ENCODE assay signal across 8 cellular contexts in the genomic region with DNA sequence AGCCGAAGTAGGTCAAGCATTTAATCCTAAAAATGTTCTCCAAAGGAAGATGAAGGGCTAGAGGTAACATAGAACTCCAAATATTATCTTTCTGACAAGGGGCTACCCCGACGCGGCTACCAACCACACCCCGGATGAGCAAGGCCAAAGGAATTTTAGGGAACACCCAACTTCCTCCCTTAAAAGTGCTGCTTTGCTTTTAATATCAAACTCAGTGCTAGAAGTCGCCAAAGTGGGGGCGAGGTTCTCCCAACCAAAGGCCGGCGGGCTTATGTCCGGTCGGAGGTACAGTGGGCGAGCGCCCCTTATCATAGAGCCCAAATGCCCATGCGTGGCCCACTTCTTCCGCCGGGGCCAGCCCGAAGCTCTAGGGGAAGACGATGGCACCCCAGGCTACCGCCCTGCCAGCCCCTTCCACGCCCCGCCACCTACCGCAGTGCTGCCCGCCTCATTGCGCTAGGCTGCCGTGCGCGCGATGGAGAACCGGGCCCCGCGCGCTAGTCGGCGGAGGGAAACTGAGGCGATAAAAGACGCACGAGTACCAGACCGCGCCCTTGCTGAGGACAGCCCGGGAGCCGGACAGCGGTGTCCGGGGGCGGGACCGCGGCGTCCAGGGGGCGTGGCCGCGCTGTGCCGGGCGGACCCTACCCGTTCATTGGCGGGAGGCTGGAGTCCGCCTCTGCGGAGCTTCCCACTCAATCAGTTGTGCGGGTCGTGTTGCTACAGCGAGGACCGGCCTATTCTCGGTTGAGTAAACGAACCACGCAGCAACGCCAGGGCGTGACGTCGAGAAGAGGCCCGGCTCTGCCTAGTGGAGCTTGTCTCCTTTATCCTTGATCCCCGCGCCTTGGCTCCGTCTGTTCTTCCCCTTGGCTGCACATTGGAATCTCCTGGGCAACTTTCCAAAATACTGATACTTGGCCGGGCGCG. TPM values are rescaled to one million over a fixed set of nuclear protein-coding genes. Genes with fewer than 3 reads are reported as not detected.
DNase-seq lines count a peak whose midpoint lies in the region; ATAC-seq and TF ChIP-seq lines count a peak whose summit lies in the region.

Gene ACOT9, minus strand, starts transcription at position 584 of the 930 bp plus-strand sequence. Its CDS starts 132 bp downstream, at position 452.

- H3K27ac Mint-ChIP-seq in nephron: peak within 1 kb of the TSS; percentile 90 to 97 (median 91)
- H3K27ac Mint-ChIP-seq in stimulated activated naive CD8-positive, alpha-beta T cell treated with anti-CD3 and anti-CD28 coated beads, Interleukin-15, amount 100 ng/mL, for 72 hours: peak within 1 kb of the TSS; percentile 85 to 89

- ATAC-seq in GM21390 (IDR thresholded peaks at IDR 0.05; ENCODE audit: unreplicated experiment): peak; percentile 95
- peak; percentile 98 for ATAC-seq in stimulated activated naive CD8-positive, alpha-beta T cell treated with anti-CD3 and anti-CD28 coated beads, Interleukin-15, amount 100 ng/mL, for 72 hours

- H3K4me1 Mint-ChIP-seq in nephron: peaks cover 12% of the 10 kb centered on the region
- H3K4me1 Mint-ChIP-seq in stimulated activated naive CD8-positive, alpha-beta T cell treated with anti-CD3 and anti-CD28 coated beads, Interleukin-15, amount 100 ng/mL, for 72 hours: peaks cover 26% of the 10 kb centered on the region

- peak within 1 kb of the TSS; percentile 87 to 93 (median 90) for H3K4me3 Mint-ChIP-seq in nephron
- peak within 1 kb of the TSS; percentile 87 to 94 for H3K4me3 Mint-ChIP-seq in stimulated activated naive CD8-positive, alpha-beta T cell treated with anti-CD3 and anti-CD28 coated beads, Interleukin-15, amount 100 ng/mL, for 72 hours

- DNase-seq in DMS 273 treated with DMSO at 0.1 percent for 48 hours (lab: John Stamatoyannopoulos, UW) (peak; percentile 84), HUDEP-2 (lab: John Stamatoyannopoulos, UW; ENCODE audit: unreplicated experiment in 76 of 76) (peak in 75 of 76 experiments; percentile 6 to 86 (median 68)), RWPE1 (ENCODE audit: low spot score) (peak; percentile 85), fibroblast of the aortic adventitia (ENCODE audit: low read depth) (peak; percentile 95)
- peak; percentile 51 for DNase-seq in activated T-helper 9 cell treated with anti-CD3 and anti-CD28 coated beads, Interleukin-2, amount 50 U/mL, for 16 hours (ENCODE audit: low read depth)
- DNase-seq in stimulated activated naive CD8-positive, alpha-beta T cell treated with anti-CD3 and anti-CD28 coated beads, Interleukin-15, amount 100 ng/mL, for 72 hours: peak; percentile 71 to 82

- CTCF ChIA-PET in RWPE1 (lab: Yijun Ruan, JAX): interaction anchor here (0.7 kb wide), 1 partner anchor 66 kb away, joined by 5 read pairs; no protein-coding TSS in a partner anchor

- no peaks in the 10 kb centered on the region for H3K36me3 Mint-ChIP-seq in nephron (ENCODE audit: low read depth)

- H3K27me3 Mint-ChIP-seq in nephron (ENCODE audit: low read depth): no peaks in the 10 kb centered on the region
- no peaks in the 10 kb centered on the region for H3K27me3 Mint-ChIP-seq in stimulated activated naive CD8-positive, alpha-beta T cell treated with anti-CD3 and anti-CD28 coated beads, Interleukin-15, amount 100 ng/mL, for 72 hours

- no peaks in the 10 kb centered on the region for H3K9me3 Mint-ChIP-seq in nephron
- H3K9me3 Mint-ChIP-seq in stimulated activated naive CD8-positive, alpha-beta T cell treated with anti-CD3 and anti-CD28 coated beads, Interleukin-15, amount 100 ng/mL, for 72 hours: no peaks in the 10 kb centered on the region

- peak within 1 kb of the TSS; percentile 75 for H3K4me3 ChIP-seq in fibroblast of the aortic adventitia (ENCODE audit: low read depth, low read length)

- peak within 1 kb of the TSS; percentile 98 for H3K27ac ChIP-seq in RWPE1

- TF ChIP-seq CTCF in RWPE1 (conservative IDR thresholded peaks at IDR 0.05; ENCODE audit: low read depth) (no peak), fibroblast of the aortic adventitia (IDR thresholded peaks at IDR 0.05; ENCODE audit: insufficient read depth, low read length) (no peak), nephron (IDR thresholded peaks at IDR 0.05; ENCODE audit: unreplicated experiment in 3 of 3) (no peak)

- POLR2A ChIA-PET in RWPE1 (lab: Yijun Ruan, JAX; ENCODE audit: low non-redundant PET): interaction anchor here (1.7 kb wide), 1 partner anchor 42 kb away, joined by 5 read pairs; no protein-coding TSS in a partner anchor

RNA-seq across cellular contexts. Expression of gene ACOT9, which starts in this region (rescaled TPM):
- total RNA-seq in fibroblast of the aortic adventitia (ENCODE audit: low replicate concordance): 52.8 and 83.0 TPM in 2 replicates

Comparison
In these comparisons a context has a peak if more than half of its experiments do, and no peak if none do; other contexts are left out.
1. Peak in every context shown above with its lines: DNase-seq, ATAC-seq, H3K4me3 ChIP-seq and H3K27ac ChIP-seq.